Comparison of ENCODE assay signal across 9 cellular contexts in the genomic region with DNA sequence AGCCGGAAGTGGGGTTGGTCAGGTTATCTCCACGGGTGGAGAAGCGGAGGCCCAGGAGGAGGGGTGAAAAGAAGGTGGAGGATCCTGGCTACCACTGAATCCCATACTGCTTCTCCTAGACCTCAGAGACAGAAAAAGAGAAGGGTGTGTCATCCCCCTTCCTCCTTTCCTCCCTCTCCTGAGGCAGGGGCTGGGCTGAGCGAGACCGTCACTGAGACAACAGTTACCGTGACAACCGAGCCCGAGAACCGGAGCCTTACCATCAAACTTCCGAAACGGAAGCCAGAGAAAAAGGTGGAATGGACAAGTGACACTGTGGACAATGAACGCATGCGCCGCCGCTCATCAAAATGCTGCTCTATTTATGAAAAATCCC. TPM values are rescaled to one million over a fixed set of nuclear protein-coding genes. Genes with fewer than 3 reads are reported as not detected.
A peak's percentile ranks its signal among the peaks of the same experiment; 100 is the strongest.
DNase-seq lines count a peak whose midpoint lies in the region; ATAC-seq, FAIRE-seq and TF ChIP-seq lines count a peak whose summit lies in the region.
"Had no signal": no experiment of that assay in that cellular context is flagged by ENCODE, and none has a peak within 500 bp of the region (broad histone marks: within the 10 kb centered on the region; RNA-seq: fewer than 3 reads in every experiment).

No MANE protein-coding gene starts in this region.

- no peaks in the 10 kb centered on the region for H3K79me2 ChIP-seq in endothelial cell of umbilical vein (ENCODE audit: control insufficient read depth, insufficient read depth, low read length)

- H3K9me1 ChIP-seq in endothelial cell of umbilical vein (replicated peaks; ENCODE audit: control insufficient read depth, extremely low read depth, insufficient read depth, low read length): no peaks in the 10 kb centered on the region

- dilution Hi-C loops in endothelial cell of umbilical vein (cut with MboI; ENCODE audit: extremely low pct_ligation_motif_present, low sequenced_read_pairs): no loop called here

- H3K4me1 ChIP-seq in endothelial cell of umbilical vein (ENCODE audit: control insufficient read depth, extremely low read depth, insufficient read depth, low read length): peaks cover 6% of the 10 kb centered on the region

- H2AFZ ChIP-seq in endothelial cell of umbilical vein (ENCODE audit: low read depth, low read length): peak overlapping the region; percentile 48

- peak; percentile 23 for ATAC-seq in stimulated activated naive CD8-positive, alpha-beta T cell treated with anti-CD3 and anti-CD28 coated beads, Interleukin-15, Interleukin-2, amounts not matched to agents 100 U/mL and 50 U/mL, for 24 hours

- no peak overlapping the region for H3K27ac ChIP-seq in endothelial cell of umbilical vein (ENCODE audit: insufficient read depth, low read depth, low read length)

- TF ChIP-seq POLR2A in endothelial cell of umbilical vein (IDR thresholded peaks at IDR 0.05; ENCODE audit: low read depth, low read length): no peak

- peak; percentile 31 for DNase-seq in activated CD4-positive, CD25-positive, alpha-beta regulatory T cell treated with anti-CD3 and anti-CD28 coated beads, Interleukin-2, amount 50 U/mL, for 72 hours
- no peak for DNase-seq in activated CD4-positive, CD25-positive, alpha-beta regulatory T cell (lab: John Stamatoyannopoulos, UW)
- peak; percentile 48 for DNase-seq in UCSD-AML1 (lab: John Stamatoyannopoulos, UW; ENCODE audit: unreplicated experiment)
- DNase-seq in endothelial cell of umbilical vein (ENCODE audit: low read depth, low spot score): no peak
- DNase-seq in stimulated activated naive CD8-positive, alpha-beta T cell treated with anti-CD3 and anti-CD28 coated beads, Interleukin-15, Interleukin-2, amounts not matched to agents 100 U/mL and 50 U/mL, for 24 hours: peak; percentile 23
- no peak for DNase-seq in glomerular visceral epithelial cell (ENCODE audit: extremely low spot score)
- no peak for DNase-seq in globus pallidus (ENCODE audit: low spot score)
- DNase-seq in NCI-H2196 treated with DMSO at 0.1 percent for 48 hours (lab: John Stamatoyannopoulos, UW; ENCODE audit: unreplicated experiment): no peak
- DNase-seq: NCI-H774 had no signal

- H3K4me2 ChIP-seq in endothelial cell of umbilical vein (ENCODE audit: insufficient read depth, low read length): peak overlapping the region; percentile 70

- POLR2A ChIA-PET in endothelial cell of umbilical vein (lab: Charles Lee): no interaction called here

- no peaks in the 10 kb centered on the region for H3K36me3 ChIP-seq in endothelial cell of umbilical vein (ENCODE audit: control insufficient read depth in 2 of 2, extremely low read depth in 1 of 2, insufficient read depth in 2 of 2, low read length in 2 of 2)

- FAIRE-seq in endothelial cell of umbilical vein (lab: Jason Lieb, UNC): no peak

- H4K20me1 ChIP-seq in endothelial cell of umbilical vein (replicated peaks; ENCODE audit: control insufficient read depth, extremely low read depth, insufficient read depth, low read length): no peaks in the 10 kb centered on the region

- CTCF ChIA-PET in endothelial cell of umbilical vein (lab: Charles Lee): no interaction called here

- TF ChIP-seq CTCF in endothelial cell of umbilical vein (IDR thresholded peaks at IDR 0.05; ENCODE audit: extremely low read depth in 1 of 2, insufficient read depth in 1 of 2, low read depth in 1 of 2, low read length in 2 of 2): no peak

- H3K4me3 ChIP-seq in endothelial cell of umbilical vein (replicated peaks in 1 of 3; ENCODE audit: insufficient read depth in 1 of 3, low read depth in 1 of 3, low read length in 3 of 3): no peak overlapping the region

- H3K9ac ChIP-seq in endothelial cell of umbilical vein (replicated peaks; ENCODE audit: extremely low read depth, insufficient read depth, low read length): no peak overlapping the region

- BruUV-seq in endothelial cell of umbilical vein (replicated peaks; lab: Mats Ljungman, UMichigan): no TSS peak

- H3K9me3 ChIP-seq in endothelial cell of umbilical vein (replicated peaks; ENCODE audit: control insufficient read depth, insufficient read depth, low read length): no peaks in the 10 kb centered on the region

- peaks cover 3 to 15% of the 10 kb centered on the region in 2 experiments for H3K27me3 ChIP-seq in endothelial cell of umbilical vein (ENCODE audit: control insufficient read depth in 2 of 2, insufficient read depth in 2 of 2, low read length in 2 of 2)

- intact Hi-C loops in endothelial cell of umbilical vein (cut with micrococcal nuclease): no loop called here

TF ChIP-seq in endothelial cell of umbilical vein, 7 proteins besides CTCF, POLR2A, EP300 and RAD21:
- no peak for TF ChIP-seq EZH2 (IDR thresholded peaks at IDR 0.05; ENCODE audit: borderline replicate concordance, low read depth, low read length, severe bottlenecking)
- TF ChIP-seq JUN (IDR thresholded peaks at IDR 0.05; ENCODE audit: borderline replicate concordance, insufficient read depth, insufficient read length, low read depth): no peak
- TF ChIP-seq GATA2 (IDR thresholded peaks at IDR 0.05; ENCODE audit: insufficient read depth, insufficient read length, low read depth, low read length): no peak
- TF ChIP-seq POLR2AphosphoS5 (IDR thresholded peaks at IDR 0.05; ENCODE audit: insufficient read depth, low read depth, low read length): no peak
- TF ChIP-seq MAX (IDR thresholded peaks at IDR 0.05; ENCODE audit: insufficient read depth, insufficient read length): no peak
- TF ChIP-seq MYC (IDR thresholded peaks at IDR 0.05; ENCODE audit: low read depth, low read length): no peak
- TF ChIP-seq FOS (IDR thresholded peaks at IDR 0.05; ENCODE audit: borderline replicate concordance, insufficient read depth, low read length): no peak

RNA-seq across cellular contexts. Expression of gene NBPF3, which starts 42.1 kb away (rescaled TPM):
- 6.0 and 6.5 TPM in 2 replicates for total RNA-seq in endothelial cell of umbilical vein
- 2.7 and 3.3 TPM in 2 replicates for polyA plus RNA-seq in endothelial cell of umbilical vein
- 2.7 and 2.8 TPM in 2 replicates for polyA plus RNA-seq in endothelial cell of umbilical vein (2011; cell fraction: cytosol; rRNA removed)
- polyA plus RNA-seq in endothelial cell of umbilical vein (2011; cell fraction: nucleus; rRNA removed): 8.4 and 8.8 TPM in 2 replicates
- polyA plus RNA-seq in endothelial cell of umbilical vein (2012): 3.6 and 4.0 TPM in 2 replicates
- 7.4 and 8.5 TPM in 2 replicates for polyA minus RNA-seq in endothelial cell of umbilical vein
- not detected for polyA minus RNA-seq in endothelial cell of umbilical vein (2011; cell fraction: cytosol; rRNA and poly(A)+ RNA removed)
- 3.1 and 4.6 TPM in 2 replicates for polyA minus RNA-seq in endothelial cell of umbilical vein (2011; cell fraction: nucleus; rRNA and poly(A)+ RNA removed)

Comparison
In these comparisons a context has a peak if more than half of its experiments do, and no peak if none do; other contexts are left out.
1. DNase-seq: peak in activated CD4-positive, CD25-positive, alpha-beta regulatory T cell treated with anti-CD3 and anti-CD28 coated beads, Interleukin-2, amount 50 U/mL, for 72 hours (single experiment), UCSD-AML1 (single experiment) and stimulated activated naive CD8-positive, alpha-beta T cell treated with anti-CD3 and anti-CD28 coated beads, Interleukin-15, Interleukin-2, amounts not matched to agents 100 U/mL and 50 U/mL, for 24 hours (single experiment); none in activated CD4-positive, CD25-positive, alpha-beta regulatory T cell (0 of 4), endothelial cell of umbilical vein (single experiment), glomerular visceral epithelial cell (single experiment), globus pallidus (single experiment) and NCI-H2196 treated with DMSO at 0.1 percent for 48 hours (single experiment).